ENCODE assay signal across 29 cellular contexts in the genomic region with DNA sequence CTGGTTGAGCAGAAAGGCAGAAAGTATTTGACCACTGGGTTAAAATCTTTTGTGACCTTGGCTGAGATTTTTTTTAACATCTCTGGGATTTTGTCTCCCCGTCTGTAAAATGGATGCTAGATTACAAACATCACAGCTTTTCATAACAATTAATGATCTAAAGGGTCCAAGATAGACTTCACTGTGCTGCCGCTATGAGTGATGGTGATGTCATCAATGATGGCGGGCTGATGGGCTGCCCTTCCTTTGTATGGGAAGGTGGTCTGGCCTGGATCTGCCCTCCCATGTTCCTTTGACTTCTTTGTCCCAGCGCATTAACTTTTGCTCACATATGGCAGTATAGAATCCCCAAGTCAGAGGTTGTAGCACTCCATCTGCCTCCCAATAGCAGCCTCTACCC.
"Had no signal": no experiment of that assay in that cellular context is flagged by ENCODE, and none has a peak within 500 bp of the region (broad histone marks: within the 10 kb centered on the region; RNA-seq: fewer than 3 reads in every experiment).

No MANE protein-coding gene starts in this region.

- H3K9me3 Mint-ChIP-seq: activated CD4-positive, alpha-beta T cell treated with anti-CD3 and anti-CD28 coated beads, Interleukin-2, amount 10 ng/mL, durations not matched to agents 24 days and 14 days; activated CD8-positive, alpha-beta T cell treated with anti-CD3 and anti-CD28 coated beads for 36 hours; activated naive CD4-positive, alpha-beta T cell treated with anti-CD3 and anti-CD28 coated beads, Interleukin-2, amount 10 ng/mL, durations not matched to agents 7 days and 5 days; activated naive CD4-positive, alpha-beta T cell treated with anti-CD3 and anti-CD28 coated beads, Interleukin-2, amount 50 U/mL, for 72 hours; activated naive CD8-positive, alpha-beta T cell treated with anti-CD3 and anti-CD28 coated beads, Interleukin-2, amount 10 ng/mL, durations not matched to agents 7 days and 5 days; activated T-cell treated with anti-CD3 and anti-CD28 coated beads, Interleukin-2, amount 50 U/mL, for 24 hours; activated T-cell treated with anti-CD3 and anti-CD28 coated beads, Interleukin-2, amount 50 U/mL, for 72 hours; dendritic cell treated with granulocyte-macrophage colony-stimulating factor and Interleukin-4, amounts not matched to agents 40 ng/mL and 50 ng/mL, for 4 days; endodermal cell had no signal

- H3K36me3 ChIP-seq: ascending aorta, breast epithelium, cardiac muscle cell, colonic mucosa had no signal

- H3K27ac Mint-ChIP-seq: activated CD4-positive, alpha-beta T cell treated with anti-CD3 and anti-CD28 coated beads for 36 hours; activated CD4-positive, alpha-beta T cell treated with anti-CD3 and anti-CD28 coated beads, Interleukin-2, amount 10 ng/mL, durations not matched to agents 24 days and 14 days; activated CD8-positive, alpha-beta T cell treated with anti-CD3 and anti-CD28 coated beads for 36 hours; activated naive CD4-positive, alpha-beta T cell treated with anti-CD3 and anti-CD28 coated beads, Interleukin-2, amount 10 ng/mL, durations not matched to agents 7 days and 5 days; activated naive CD8-positive, alpha-beta T cell treated with anti-CD3 and anti-CD28 coated beads, Interleukin-2, amount 10 ng/mL, durations not matched to agents 7 days and 5 days; activated T-cell treated with anti-CD3 and anti-CD28 coated beads, Interleukin-2, amount 50 U/mL, for 24 hours; activated T-cell treated with anti-CD3 and anti-CD28 coated beads, Interleukin-2, amount 50 U/mL, for 72 hours; dendritic cell treated with granulocyte-macrophage colony-stimulating factor and Interleukin-4, amounts not matched to agents 40 ng/mL and 50 ng/mL, for 4 days; endodermal cell had no signal

- H3K27me3 Mint-ChIP-seq: activated CD4-positive, alpha-beta T cell treated with anti-CD3 and anti-CD28 coated beads, Interleukin-2, amount 10 ng/mL, durations not matched to agents 24 days and 14 days; activated naive CD4-positive, alpha-beta T cell treated with anti-CD3 and anti-CD28 coated beads, Interleukin-2, amount 10 ng/mL, durations not matched to agents 7 days and 5 days; activated naive CD8-positive, alpha-beta T cell treated with anti-CD3 and anti-CD28 coated beads, Interleukin-2, amount 10 ng/mL, durations not matched to agents 7 days and 5 days had no signal

- H3K27me3 ChIP-seq: ascending aorta, breast epithelium, cardiac muscle cell, colonic mucosa had no signal

- H3K27ac ChIP-seq: ascending aorta, breast epithelium, cardiac muscle cell, colonic mucosa, dorsolateral prefrontal cortex had no signal

- H3K4me1 Mint-ChIP-seq: activated CD4-positive, alpha-beta T cell treated with anti-CD3 and anti-CD28 coated beads for 36 hours; activated CD4-positive, alpha-beta T cell treated with anti-CD3 and anti-CD28 coated beads, Interleukin-2, amount 10 ng/mL, durations not matched to agents 24 days and 14 days; activated naive CD4-positive, alpha-beta T cell treated with anti-CD3 and anti-CD28 coated beads, Interleukin-2, amount 10 ng/mL, durations not matched to agents 7 days and 5 days; activated naive CD8-positive, alpha-beta T cell treated with anti-CD3 and anti-CD28 coated beads, Interleukin-2, amount 10 ng/mL, durations not matched to agents 7 days and 5 days; endodermal cell had no signal

- H3K4me1 ChIP-seq: ascending aorta, breast epithelium, colonic mucosa had no signal

- H3K4me3 ChIP-seq: ascending aorta, breast epithelium, cardiac muscle cell, colonic mucosa, dorsolateral prefrontal cortex had no signal

- ATAC-seq: activated CD4-positive, alpha-beta T cell treated with anti-CD3 and anti-CD28 coated beads for 36 hours; activated CD8-positive, alpha-beta T cell treated with anti-CD3 and anti-CD28 coated beads for 36 hours; activated naive CD4-positive, alpha-beta T cell treated with anti-CD3 and anti-CD28 coated beads, Interleukin-2, amount 50 U/mL, for 72 hours; activated T-cell treated with anti-CD3 and anti-CD28 coated beads, Interleukin-2, amount 50 U/mL, for 72 hours; esophagus mucosa had no signal

- H3K36me3 Mint-ChIP-seq: activated naive CD4-positive, alpha-beta T cell treated with anti-CD3 and anti-CD28 coated beads, Interleukin-2, amount 10 ng/mL, durations not matched to agents 7 days and 5 days; activated naive CD4-positive, alpha-beta T cell treated with anti-CD3 and anti-CD28 coated beads, Interleukin-2, amount 50 U/mL, for 72 hours; activated naive CD8-positive, alpha-beta T cell treated with anti-CD3 and anti-CD28 coated beads, Interleukin-2, amount 10 ng/mL, durations not matched to agents 7 days and 5 days; brain had no signal

- DNase-seq: activated CD4-positive, alpha-beta T cell treated with anti-CD3 and anti-CD28 coated beads for 36 hours; activated CD4-positive, alpha-beta T cell treated with anti-CD3 and anti-CD28 coated beads, Interleukin-2, amount 10 ng/mL, durations not matched to agents 24 days and 14 days; activated CD4-positive, CD25-positive, alpha-beta regulatory T cell; activated CD4-positive, CD25-positive, alpha-beta regulatory T cell treated with anti-CD3 and anti-CD28 coated beads, Interleukin-2, amount 50 U/mL, for 72 hours; activated CD8-positive, alpha-beta memory T cell treated with anti-CD3 and anti-CD28 coated beads for 24 hours; activated CD8-positive, alpha-beta memory T cell treated with anti-CD3 and anti-CD28 coated beads, Interleukin-2, amount 50 U/mL, for 48 hours; activated CD8-positive, alpha-beta T cell treated with anti-CD3 and anti-CD28 coated beads for 36 hours; activated gamma-delta T cell; activated naive CD4-positive, alpha-beta T cell; activated naive CD4-positive, alpha-beta T cell treated with anti-CD3 and anti-CD28 coated beads, Interleukin-2, amount 10 ng/mL, durations not matched to agents 7 days and 5 days; activated naive CD8-positive, alpha-beta T cell treated with anti-CD3 and anti-CD28 coated beads, Interleukin-2, amount 10 ng/mL, durations not matched to agents 7 days and 5 days; activated T-cell treated with anti-CD3 and anti-CD28 coated beads for 4 hours; activated T-cell treated with anti-CD3 and anti-CD28 coated beads, Interleukin-2, amount 50 U/mL, for 24 hours; activated T-cell treated with anti-CD3 and anti-CD28 coated beads, Interleukin-2, amount 50 U/mL, for 72 hours; central memory CD4-positive, alpha-beta T cell; cerebellar nuclear complex; colonic mucosa; dorsolateral prefrontal cortex; effector memory CD4-positive, alpha-beta T cell; endodermal cell; foreskin fibroblast; T-helper 2 cell had no signal

- H3K9me3 ChIP-seq: ascending aorta, breast epithelium, colonic mucosa had no signal

- H3K4me3 Mint-ChIP-seq: activated CD4-positive, alpha-beta T cell treated with anti-CD3 and anti-CD28 coated beads for 36 hours; activated CD4-positive, alpha-beta T cell treated with anti-CD3 and anti-CD28 coated beads, Interleukin-2, amount 10 ng/mL, durations not matched to agents 24 days and 14 days; activated CD8-positive, alpha-beta T cell treated with anti-CD3 and anti-CD28 coated beads for 36 hours; activated naive CD4-positive, alpha-beta T cell treated with anti-CD3 and anti-CD28 coated beads, Interleukin-2, amount 10 ng/mL, durations not matched to agents 7 days and 5 days; activated naive CD8-positive, alpha-beta T cell treated with anti-CD3 and anti-CD28 coated beads, Interleukin-2, amount 10 ng/mL, durations not matched to agents 7 days and 5 days; activated T-cell treated with anti-CD3 and anti-CD28 coated beads, Interleukin-2, amount 50 U/mL, for 24 hours; activated T-cell treated with anti-CD3 and anti-CD28 coated beads, Interleukin-2, amount 50 U/mL, for 72 hours; brain; dendritic cell treated with granulocyte-macrophage colony-stimulating factor and Interleukin-4, amounts not matched to agents 40 ng/mL and 50 ng/mL, for 4 days; endodermal cell had no signal
